34 cellular contexts compared by ENCODE assay signal in genomic region chr1:72693899-72694298, GRCh38.
"Had no signal": no experiment of that assay in that cellular context is flagged by ENCODE, and none has a peak within 500 bp of the region (broad histone marks: within the 10 kb centered on the region; RNA-seq: fewer than 3 reads in every experiment).

No MANE protein-coding gene starts in this region.

- H3K9me3 ChIP-seq: MG63 had no signal

- H3K4me3 ChIP-seq: MG63 had no signal

- DNase-seq: Karpas-422, Kasumi-1, MG63, MM.1S, MV-4-11, NCI-H1048, NCI-H1092, NCI-H1092 treated with DMSO at 0.1 percent for 48 hours, NCI-H1105, NCI-H1105 treated with DMSO at 0.1 percent for 48 hours, NCI-H1417, NCI-H1417 treated with DMSO at 0.1 percent for 48 hours, NCI-H1436, NCI-H1436 treated with DMSO at 0.1 percent for 48 hours, NCI-H146, NCI-H1694, NCI-H1694 treated with DMSO at 0.1 percent for 48 hours, NCI-H187, NCI-H187 treated with DMSO at 0.1 percent for 48 hours, NCI-H1930, NCI-H2029, NCI-H2029 treated with DMSO at 0.1 percent for 48 hours, NCI-H2081, NCI-H2081 treated with DMSO at 0.1 percent for 48 hours, NCI-H2107, NCI-H2171, NCI-H2171 treated with DMSO at 0.1 percent for 48 hours, NCI-H2227 treated with DMSO at 0.1 percent for 48 hours, NCI-H226, NCI-H345, NCI-H446, NCI-H446 treated with DMSO at 0.1 percent for 48 hours, NCI-H510A, NCI-H510A treated with DMSO at 0.1 percent for 48 hours had no signal

- H3K36me3 ChIP-seq: MG63 had no signal

- H3K27me3 ChIP-seq: MG63 had no signal
